In the genomic region with DNA sequence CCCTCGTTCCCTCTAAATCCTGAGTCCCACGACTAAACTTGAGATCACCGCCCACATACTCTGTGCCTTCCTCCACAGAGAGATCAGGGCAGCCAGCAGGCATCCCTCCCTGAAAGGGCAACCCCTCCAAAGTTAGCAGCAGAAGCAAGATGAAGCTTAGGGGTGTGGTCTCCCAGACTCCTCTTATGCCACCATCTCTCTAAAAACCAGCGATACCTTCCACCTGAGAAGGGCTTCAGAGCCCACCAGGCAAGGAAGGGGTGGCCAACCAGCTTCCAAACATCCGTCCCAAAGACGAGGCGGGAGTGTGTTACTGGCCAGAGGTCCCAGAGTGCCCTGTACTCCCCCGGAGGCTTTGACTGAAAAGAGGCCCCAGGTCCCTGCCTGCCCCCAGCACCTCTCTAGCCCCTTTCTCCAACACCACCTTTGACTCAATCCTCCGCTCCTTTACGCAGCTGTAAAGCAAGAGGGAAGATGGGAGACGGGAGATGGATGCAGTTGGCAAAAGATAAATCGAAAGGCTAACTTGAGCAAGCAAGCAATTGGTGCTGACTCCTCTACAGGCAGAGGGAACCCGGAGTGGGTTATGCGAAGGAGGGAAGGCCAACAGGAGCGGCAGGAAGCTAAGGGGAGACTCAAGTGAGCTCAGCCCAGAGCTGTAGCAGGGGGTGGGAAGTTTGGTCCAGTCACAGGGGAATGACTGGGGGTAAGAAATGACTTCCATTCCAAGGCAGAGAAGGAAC, we compare ENCODE assay signal across 8 cellular contexts. TPM values are rescaled to one million over a fixed set of nuclear protein-coding genes. Genes with fewer than 3 reads are reported as not detected.
DNase-seq lines count a peak whose midpoint lies in the region; ATAC-seq and TF ChIP-seq lines count a peak whose summit lies in the region.

No MANE protein-coding gene starts in this region.

- peaks cover 20% of the 10 kb centered on the region for H3K36me3 Mint-ChIP-seq in activated B cell treated with CpG ODN at 0.5 μM for 24 hours (ENCODE audit: low read depth)

- H3K4me3 ChIP-seq in retinal pigment epithelial cell (ENCODE audit: low read length) = peak overlapping the region; percentile 73

- intact Hi-C loops in activated B cell treated with CpG ODN at 0.5 μM for 24 hours (cut with micrococcal nuclease) = loop anchor here (5.0 kb wide), 1 partner anchor 1595 kb away; the partner anchor contains the start of gene TANGO6

- H3K9me3 Mint-ChIP-seq in activated B cell treated with CpG ODN at 0.5 μM for 24 hours = no peaks in the 10 kb centered on the region

- peak; percentile 51 for DNase-seq in AG08395 (ENCODE audit: low spot score)
- DNase-seq in H4 (ENCODE audit: low spot score) = peak; percentile 4
- no peak for DNase-seq in activated B cell treated with CpG ODN at 0.5 μM for 24 hours
- DNase-seq in glomerular visceral epithelial cell (ENCODE audit: extremely low spot score) = peak; percentile 38
- DNase-seq in retinal pigment epithelial cell (ENCODE audit: low read depth) = no peak
- no peak for DNase-seq in LoVo (ENCODE audit: low spot score)
- DNase-seq in stimulated activated naive CD4-positive, alpha-beta T cell treated with Interleukin-2 at 50 U/mL for 16 hours (lab: John Stamatoyannopoulos, UW) = no peak

- no peak for ATAC-seq in activated B cell treated with CpG ODN at 0.5 μM for 24 hours (ENCODE audit: low read depth)
- no peak for ATAC-seq in HG03342 (IDR thresholded peaks at IDR 0.05; ENCODE audit: unreplicated experiment)

- H3K4me3 Mint-ChIP-seq in activated B cell treated with CpG ODN at 0.5 μM for 24 hours = peak overlapping the region; percentile 96

- peaks cover 54% of the 10 kb centered on the region for H3K4me1 Mint-ChIP-seq in activated B cell treated with CpG ODN at 0.5 μM for 24 hours

- no peaks in the 10 kb centered on the region for H3K27me3 Mint-ChIP-seq in activated B cell treated with CpG ODN at 0.5 μM for 24 hours

- POLR2A ChIA-PET in activated B cell treated with CpG ODN at 0.5 μM for 24 hours (lab: Charles Lee) = interaction anchor here (0.6 to 3.2 kb wide), 12 partner anchors 8 to 149 kb away, joined by 3 to 39 read pairs (median 8); partner anchors contain the start of genes AARS1, COG4, DDX19A and FCSK

- H3K27ac Mint-ChIP-seq in activated B cell treated with CpG ODN at 0.5 μM for 24 hours = peak overlapping the region; percentile 86

- TF ChIP-seq CTCF in activated B cell treated with CpG ODN at 0.5 μM for 24 hours (IDR thresholded peaks at IDR 0.05) (no peak), retinal pigment epithelial cell (conservative IDR thresholded peaks at IDR 0.05; ENCODE audit: low read depth, low read length) (no peak)

- CTCF ChIA-PET in activated B cell treated with CpG ODN at 0.5 μM for 24 hours (lab: Charles Lee) = interaction anchor here (1.2 to 1.6 kb wide), 3 partner anchors 16 to 57 kb away, joined by 5 to 6 read pairs (median 5); partner anchors contain the start of gene FCSK

RNA-seq across cellular contexts. Expression of gene ST3GAL2, which starts 1.1 kb away (rescaled TPM):
- total RNA-seq in H4 (2014; rRNA removed; shearing (Covaris generic)) = 20.8 and 30.6 TPM in 2 replicates
- total RNA-seq in activated B cell treated with CpG ODN at 0.5 μM for 24 hours = 51.5 and 57.4 TPM in 2 replicates

RNA-seq across cellular contexts. Expression of gene FCSK, which starts 16.6 kb away (rescaled TPM):
- total RNA-seq in H4 (2014; rRNA removed; shearing (Covaris generic)) = 2.0 and 2.9 TPM in 2 replicates
- 20.1 and 21.4 TPM in 2 replicates for total RNA-seq in activated B cell treated with CpG ODN at 0.5 μM for 24 hours

Comparison
In these comparisons a context has a peak if more than half of its experiments do, and no peak if none do; other contexts are left out.
1. DNase-seq: peak in AG08395 (single experiment), H4 (single experiment) and glomerular visceral epithelial cell (single experiment); none in activated B cell treated with CpG ODN at 0.5 μM for 24 hours (single experiment), retinal pigment epithelial cell (single experiment), LoVo (single experiment) and stimulated activated naive CD4-positive, alpha-beta T cell treated with Interleukin-2 at 50 U/mL for 16 hours (single experiment).